ENCODE assay signal across 11 cellular contexts in genomic region chr5:38455797-38456330, GRCh38.
DNase-seq lines count a peak whose midpoint lies in the region; ATAC-seq and TF ChIP-seq lines count a peak whose summit lies in the region.
"Had no signal": no experiment of that assay in that cellular context is flagged by ENCODE, and none has a peak within 500 bp of the region (broad histone marks: within the 10 kb centered on the region; RNA-seq: fewer than 3 reads in every experiment).

No MANE protein-coding gene starts in this region.

- in situ Hi-C loops in GM13977 (cut with MboI; ENCODE audit: low pct_unique_long_range_greater_than_20kb, low sequenced_read_pairs, unreplicated experiment) = no loop called here

- DNase-seq in kidney tubule cell (ENCODE audit: low spot score) = peak; percentile 74
- no peak for DNase-seq in islet precursor cell
- no peak for DNase-seq in GM13977 (ENCODE audit: low spot score)
- no peak for DNase-seq in anterior cingulate cortex (lab: John Stamatoyannopoulos, UW)
- DNase-seq: Karpas-422, NCI-H1694 treated with DMSO at 0.1 percent for 48 hours had no signal

- peak; percentile 62 for ATAC-seq in GM18870 (IDR thresholded peaks at IDR 0.05; ENCODE audit: unreplicated experiment)
- ATAC-seq in GM21381 (IDR thresholded peaks at IDR 0.05; ENCODE audit: unreplicated experiment) = peak; percentile 65
- peak; percentile 43 for ATAC-seq in HG03159 (IDR thresholded peaks at IDR 0.05; ENCODE audit: unreplicated experiment)
- no peak for ATAC-seq in GM21367 (IDR thresholded peaks at IDR 0.05; ENCODE audit: unreplicated experiment)
- ATAC-seq: activated T-helper 17 cell treated with anti-CD3 and anti-CD28 coated beads, Interleukin-2, amount 50 U/mL, for 72 hours had no signal

- no peak for TF ChIP-seq CTCF in GM13977 (IDR thresholded peaks at IDR 0.05; ENCODE audit: extremely low read depth, insufficient read depth, missing control alignments)
